Comparison of ENCODE assay signal across 8 cellular contexts in genomic region chr13:32316030-32316344, GRCh38. TPM values are rescaled to one million over a fixed set of nuclear protein-coding genes. Genes with fewer than 3 reads are reported as not detected.
A peak's percentile ranks its signal among the peaks of the same experiment; 100 is the strongest.
DNase-seq lines count a peak whose midpoint lies in the region; ATAC-seq and TF ChIP-seq lines count a peak whose summit lies in the region.

No MANE protein-coding gene starts in this region.

- H3K36me3 ChIP-seq in BJ (ENCODE audit: control insufficient read depth, insufficient read depth, low read length) (no peaks in the 10 kb centered on the region; the same call in 1 of the 2 replicates), iPS DF 6.9 (ENCODE audit: control insufficient read depth, insufficient read depth, low read length) (no peaks in the 10 kb centered on the region), stomach (no peaks in the 10 kb centered on the region)

- CTCF ChIA-PET in BJ (lab: Yijun Ruan, JAX), result interaction anchor here (2.1 to 3.9 kb wide), 2 partner anchors 265 to 406 kb away, joined by 8 to 18 read pairs; no protein-coding TSS in a partner anchor
- CTCF ChIA-PET in activated CD4-positive, alpha-beta memory T cell treated with anti-CD3 and anti-CD28 coated beads for 36 hours (lab: Charles Lee), result interaction anchor here (0.9 to 3.1 kb wide), 8 partner anchors 14 to 265 kb away, joined by 3 to 13 read pairs (median 4); no protein-coding TSS in a partner anchor

- no peaks in the 10 kb centered on the region for H3K27me3 ChIP-seq in BJ (ENCODE audit: control insufficient read depth, insufficient read depth, low read length)
- no peaks in the 10 kb centered on the region for H3K27me3 ChIP-seq in iPS DF 6.9 (ENCODE audit: control insufficient read depth, insufficient read depth, low read length)
- H3K27me3 ChIP-seq in stomach, result no peaks in the 10 kb centered on the region

- intact Hi-C loops in activated CD4-positive, alpha-beta memory T cell treated with anti-CD3 and anti-CD28 coated beads for 36 hours (cut with micrococcal nuclease), result loop anchor here (1.0 to 10.0 kb wide), 3 partner anchors 91 to 329 kb away; partner anchors contain the start of gene N4BP2L2
- intact Hi-C loops in stomach (cut with DNase I; ENCODE audit: low total_unique reads), result no loop called here

- POLR2A ChIA-PET in BJ (lab: Charles Lee), result no interaction called here
- POLR2A ChIA-PET in activated CD4-positive, alpha-beta memory T cell treated with anti-CD3 and anti-CD28 coated beads for 36 hours (lab: Charles Lee), result interaction anchor here (0.7 to 2.6 kb wide), 9 partner anchors 14 to 1363 kb away, joined by 3 to 38 read pairs (median 3); partner anchors contain the start of genes N4BP2L1, N4BP2L2 and PDS5B

- no peaks in the 10 kb centered on the region for H3K4me1 ChIP-seq in iPS DF 6.9 (ENCODE audit: control insufficient read depth, insufficient read depth, low read length)
- H3K4me1 ChIP-seq in stomach, result peaks cover 0 to 14% (median 8%) of the 10 kb centered on the region in 4 donors

- no peak for TF ChIP-seq POLR2A in stomach (IDR thresholded peaks at IDR 0.05)

- H3K9me3 Mint-ChIP-seq in activated CD4-positive, alpha-beta memory T cell treated with anti-CD3 and anti-CD28 coated beads for 36 hours, result no peaks in the 10 kb centered on the region

- peaks cover 15% of the 10 kb centered on the region for H3K36me3 Mint-ChIP-seq in activated CD4-positive, alpha-beta memory T cell treated with anti-CD3 and anti-CD28 coated beads for 36 hours

- no peaks in the 10 kb centered on the region for H3K27me3 Mint-ChIP-seq in activated CD4-positive, alpha-beta memory T cell treated with anti-CD3 and anti-CD28 coated beads for 36 hours

- TF ChIP-seq EP300 in stomach (IDR thresholded peaks at IDR 0.05), result no peak

- peak overlapping the region; percentile 60 for H3K4me3 ChIP-seq in BJ (ENCODE audit: low read depth, low read length)
- peak overlapping the region; percentile 58; the same call in 1 of the 2 replicates for H3K4me3 ChIP-seq in iPS DF 6.9 (ENCODE audit: low read length)
- H3K4me3 ChIP-seq in stomach, result peak overlapping the region; percentile 77 to 99 (median 78)

- peak overlapping the region; percentile 99 for H3K27ac Mint-ChIP-seq in activated CD4-positive, alpha-beta memory T cell treated with anti-CD3 and anti-CD28 coated beads for 36 hours

- H3K9me3 ChIP-seq in iPS DF 6.9 (ENCODE audit: control insufficient read depth, insufficient read depth, low read length), result no peaks in the 10 kb centered on the region
- H3K9me3 ChIP-seq in stomach, result no peaks in the 10 kb centered on the region

- H3K4me1 Mint-ChIP-seq in activated CD4-positive, alpha-beta memory T cell treated with anti-CD3 and anti-CD28 coated beads for 36 hours (ENCODE audit: low read depth), result peaks cover 13% of the 10 kb centered on the region

- peak overlapping the region; percentile 95 for H3K4me3 Mint-ChIP-seq in activated CD4-positive, alpha-beta memory T cell treated with anti-CD3 and anti-CD28 coated beads for 36 hours

- no CpG with 5 or more reads among the region's 13 CpGs for WGBS in iPS DF 6.9 (ENCODE audit: insufficient coverage, insufficient read length)
- WGBS in stomach, 5 donors, result 0 to 1% (median 0%) methylated on average over 13 of the region's 13 CpGs

- H3K27ac ChIP-seq in iPS DF 6.9 (ENCODE audit: low read length) (no peak overlapping the region), stomach (peak overlapping the region; percentile 94 to 99 (median 96))

- DNase-seq in BJ (ENCODE audit: low read depth), result no peak
- DNase-seq in GM19240 (ENCODE audit: insufficient read length, low spot score), result peak; percentile 8
- DNase-seq in activated CD4-positive, alpha-beta memory T cell treated with anti-CD3 and anti-CD28 coated beads for 36 hours, result no peak
- DNase-seq in iPS DF 6.9 (ENCODE audit: low read depth, low spot score), result no peak
- DNase-seq in stomach, result peak; percentile 38
- no peak for DNase-seq in effector CD4-positive, alpha-beta T cell
- no peak for DNase-seq in activated CD8-positive, alpha-beta memory T cell treated with anti-CD3 and anti-CD28 coated beads, Interleukin-2, amount 50 U/mL, for 4 hours

- ATAC-seq in HG03159 (IDR thresholded peaks at IDR 0.05; ENCODE audit: unreplicated experiment), result peak; percentile 36

- TF ChIP-seq CTCF in BJ (IDR thresholded peaks at IDR 0.05; ENCODE audit: insufficient read depth, low read depth, low read length) (no peak), stomach (IDR thresholded peaks at IDR 0.05) (no peak)

RNA-seq across cellular contexts. Expression of gene BRCA2, which starts 0.7 kb away (rescaled TPM):
- 0.91 and 1.2 TPM in 2 replicates for polyA plus RNA-seq in BJ (2011; rRNA removed)
- 1.8 and 3.4 TPM in 2 replicates for polyA minus RNA-seq in BJ (2011; rRNA and poly(A)+ RNA removed)
- total RNA-seq in activated CD4-positive, alpha-beta memory T cell treated with anti-CD3 and anti-CD28 coated beads for 36 hours, result 10 to 100 TPM; 22.1 to 23.1 TPM
- 10 to 100 TPM in 1 of 5 donors, 1 to 10 TPM in 2, under 1 TPM in 2; 0.58 to 16.2 (median 4.6) TPM for total RNA-seq in stomach
- 1 to 10 TPM in 2 of 3 donors, under 1 TPM in 1; 0.53 to 1.2 (median 1.1) TPM for polyA plus RNA-seq in stomach

RNA-seq across cellular contexts. Expression of gene ZAR1L, which starts 0.8 kb away (rescaled TPM):
- not detected in 2 replicates for polyA plus RNA-seq in BJ (2011; rRNA removed)
- polyA minus RNA-seq in BJ (2011; rRNA and poly(A)+ RNA removed), result not detected in 2 replicates
- not detected for total RNA-seq in activated CD4-positive, alpha-beta memory T cell treated with anti-CD3 and anti-CD28 coated beads for 36 hours
- not detected for total RNA-seq in stomach
- not detected for polyA plus RNA-seq in stomach

Comparison
In these comparisons a context has a peak if more than half of its experiments do, and no peak if none do; other contexts are left out.
1. DNase-seq: peak in GM19240 (single experiment) and stomach (single experiment); none in BJ (single experiment), activated CD4-positive, alpha-beta memory T cell treated with anti-CD3 and anti-CD28 coated beads for 36 hours (single experiment), iPS DF 6.9 (single experiment), effector CD4-positive, alpha-beta T cell (single experiment) and activated CD8-positive, alpha-beta memory T cell treated with anti-CD3 and anti-CD28 coated beads, Interleukin-2, amount 50 U/mL, for 4 hours (single experiment).
2. Peak in every context shown above with its lines, with median percentiles within 50 percentile points of each other: H3K4me3 ChIP-seq.